13 cellular contexts compared by ENCODE assay signal in the genomic region with DNA sequence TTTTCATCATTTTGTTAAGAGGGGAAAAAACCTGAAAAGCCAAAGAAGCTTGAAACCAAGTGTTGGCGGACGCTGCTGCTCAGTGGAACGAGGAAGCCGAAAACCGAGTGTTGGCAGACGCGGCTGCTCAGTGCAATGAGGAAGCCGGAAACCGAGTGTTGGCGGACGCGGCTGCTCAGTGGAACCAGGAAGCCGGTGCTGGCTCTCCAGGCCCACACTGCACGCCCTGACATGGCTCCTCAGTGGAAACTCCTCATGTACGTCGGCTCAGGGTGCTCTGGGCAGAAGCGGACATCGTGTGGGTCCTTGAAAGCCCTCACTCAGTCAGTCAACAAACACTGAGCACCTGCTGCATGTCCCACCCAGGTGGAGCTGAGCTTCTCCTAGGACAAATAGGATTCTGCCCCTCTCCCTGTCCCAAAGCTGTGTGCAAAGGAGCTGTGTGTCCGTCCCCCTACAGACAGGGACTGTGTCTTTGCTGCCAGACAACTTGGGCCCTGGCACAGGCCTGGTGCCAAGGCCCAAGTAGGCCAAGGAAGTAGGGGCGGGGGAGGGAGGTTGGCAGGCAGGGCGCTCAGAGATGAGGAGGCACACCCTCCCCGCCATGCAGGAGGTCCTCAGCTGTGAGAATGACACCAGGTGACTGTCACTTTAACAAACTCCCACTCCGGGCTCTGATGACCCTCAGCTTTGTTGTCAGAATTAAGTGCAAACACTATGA. TPM values are rescaled to one million over a fixed set of nuclear protein-coding genes. Genes with fewer than 3 reads are reported as not detected.
DNase-seq lines count a peak whose midpoint lies in the region; ATAC-seq and TF ChIP-seq lines count a peak whose summit lies in the region.
"Had no signal": no experiment of that assay in that cellular context is flagged by ENCODE, and none has a peak within 500 bp of the region (broad histone marks: within the 10 kb centered on the region; RNA-seq: fewer than 3 reads in every experiment).

No MANE protein-coding gene starts in this region.

- no peak overlapping the region for H3K4ac ChIP-seq in neuronal stem cell (ENCODE audit: low read length)

- no peak for TF ChIP-seq CTCF in lower leg skin (IDR thresholded peaks at IDR 0.05)
- TF ChIP-seq CTCF in omental fat pad (IDR thresholded peaks at IDR 0.05) = no peak

- peak overlapping the region; percentile 22 for H3K27ac ChIP-seq in HUES48 (ENCODE audit: low read depth, low read length)
- H3K27ac ChIP-seq in neuronal stem cell (replicated peaks; ENCODE audit: low read length) = no peak overlapping the region
- H3K27ac ChIP-seq: foreskin keratinocyte, Peyer's patch had no signal

- no peak overlapping the region for H2BK120ac ChIP-seq in neuronal stem cell (ENCODE audit: low read depth, low read length)

- H2BK12ac ChIP-seq in neuronal stem cell (ENCODE audit: low read length) = no peak overlapping the region

- H3K4me1 ChIP-seq in HUES48 (ENCODE audit: control insufficient read depth, insufficient read depth, low read length) (peaks cover 10% of the 10 kb centered on the region), neuronal stem cell (ENCODE audit: control insufficient read depth in 2 of 2, insufficient read depth in 1 of 2, low read depth in 1 of 2, low read length in 2 of 2) (no peaks in the 10 kb centered on the region)
- H3K4me1 ChIP-seq: foreskin keratinocyte, Peyer's patch had no signal

- H3K4me3 ChIP-seq in HUES48 (ENCODE audit: low read depth, low read length) (no peak overlapping the region), neuronal stem cell (ENCODE audit: low read length in 2 of 2) (no peak overlapping the region), lower leg skin (ENCODE audit: low read depth, poor library complexity, severe bottlenecking) (no peak overlapping the region)
- H3K4me3 ChIP-seq: Peyer's patch had no signal

- H2AK5ac ChIP-seq in neuronal stem cell (ENCODE audit: low read depth, low read length) = no peak overlapping the region

- H3K79me1 ChIP-seq in neuronal stem cell (ENCODE audit: low read depth, low read length) = peaks cover 32% of the 10 kb centered on the region

- H3K14ac ChIP-seq in neuronal stem cell (ENCODE audit: low read length) = peak overlapping the region; percentile 51

- H2BK5ac ChIP-seq in neuronal stem cell (ENCODE audit: low read length) = no peak overlapping the region

- H2BK15ac ChIP-seq in neuronal stem cell (ENCODE audit: low read length) = no peak overlapping the region

- no peak for ATAC-seq in omental fat pad (ENCODE audit: low FRiP score)
- ATAC-seq: foreskin keratinocyte, left lobe of liver had no signal

- no CpG with 5 or more reads among the region's 23 CpGs for WGBS in neuronal stem cell (ENCODE audit: extremely low coverage in 2 of 2, insufficient read length in 2 of 2, insufficient replicate concordance in 1 of 2), 2 donors
- WGBS in lower leg skin, 2 donors = 67 to 74% methylated on average over 18 to 23 of the region's 23 CpGs

- H4K8ac ChIP-seq in neuronal stem cell (ENCODE audit: low read depth, low read length) = no peak overlapping the region

- no peak overlapping the region for H2AFZ ChIP-seq in neuronal stem cell (ENCODE audit: low read length)

- no peaks in the 10 kb centered on the region for H3K9me3 ChIP-seq in HUES48 (ENCODE audit: control insufficient read depth, insufficient read depth, low read length)
- no peaks in the 10 kb centered on the region for H3K9me3 ChIP-seq in neuronal stem cell (replicated peaks in 1 of 2; ENCODE audit: control insufficient read depth in 2 of 2, insufficient read depth in 1 of 2, low read depth in 1 of 2, low read length in 2 of 2)
- H3K9me3 ChIP-seq: Peyer's patch had no signal

- intact Hi-C loops in lower leg skin (cut with DNase I; ENCODE audit: low total_unique reads) = no loop called here

- H3K27me3 ChIP-seq in HUES48 (ENCODE audit: control insufficient read depth, insufficient read depth, low read length) = no peaks in the 10 kb centered on the region
- no peaks in the 10 kb centered on the region for H3K27me3 ChIP-seq in neuronal stem cell (ENCODE audit: control insufficient read depth in 3 of 3, insufficient read depth in 3 of 3, low read depth in 1 of 3, low read length in 3 of 3)
- H3K27me3 ChIP-seq: Peyer's patch had no signal

- H3K36me3 ChIP-seq in HUES48 (ENCODE audit: control insufficient read depth, insufficient read depth, low read length) = peaks cover 16% of the 10 kb centered on the region
- peaks cover 13 to 68% of the 10 kb centered on the region in 2 donors for H3K36me3 ChIP-seq in neuronal stem cell (replicated peaks in 1 of 2; ENCODE audit: control insufficient read depth in 2 of 2, insufficient read depth in 2 of 2, low read length in 2 of 2)
- H3K36me3 ChIP-seq: Peyer's patch had no signal

- H3K4me2 ChIP-seq in neuronal stem cell (ENCODE audit: insufficient read depth, low read length, poor library complexity, severe bottlenecking) = no peak overlapping the region

- DNase-seq in COR-L47 (lab: John Stamatoyannopoulos, UW) = peak; percentile 50
- DNase-seq in activated naive CD4-positive, alpha-beta T cell treated with anti-CD3 and anti-CD28 coated beads, Interleukin-2, amount 50 U/mL, for 16 hours = peak; percentile 24
- no peak for DNase-seq in neuronal stem cell (ENCODE audit: low spot score)
- DNase-seq in SK-N-DZ (ENCODE audit: low spot score) = no peak
- DNase-seq in lower leg skin (ENCODE audit: low spot score in 2 of 2) = no peak
- DNase-seq in omental fat pad (ENCODE audit: low spot score) = no peak
- DNase-seq: Calu3, Karpas-422, NCI-H2171 treated with DMSO at 0.1 percent for 48 hours had no signal

- H3K9ac ChIP-seq in HUES48 (ENCODE audit: low read depth, low read length) (no peak overlapping the region), neuronal stem cell (ENCODE audit: low read depth, low read length, poor library complexity) (no peak overlapping the region)

- TF ChIP-seq POLR2A in lower leg skin (IDR thresholded peaks at IDR 0.05) = no peak

- H3K18ac ChIP-seq in neuronal stem cell (ENCODE audit: low read length) = peak overlapping the region; percentile 21

- peak overlapping the region; percentile 32 for H3K23ac ChIP-seq in neuronal stem cell (ENCODE audit: low read depth, low read length, poor library complexity)

- H4K91ac ChIP-seq in neuronal stem cell (ENCODE audit: low read depth, low read length, poor library complexity) = no peak overlapping the region

RNA-seq across cellular contexts. Expression of a gene that starts 37.3 kb away (rescaled TPM):
- polyA plus RNA-seq in neuronal stem cell (2013, experiment 1 of 2) = 17.7 TPM
- polyA plus RNA-seq in neuronal stem cell (2013, experiment 2 of 2) = 21.4 TPM
- 26.9 and 27.5 TPM in 2 replicates for polyA plus RNA-seq in SK-N-DZ (2014; cell fraction: cytosol; rRNA removed)
- polyA plus RNA-seq in SK-N-DZ (2014; cell fraction: nucleus; rRNA removed) = 21.9 and 22.2 TPM in 2 replicates
- under 1 TPM in 2 of 4 donors, not detected in 2; 0.17 to 0.62 TPM for total RNA-seq in lower leg skin
- under 1 TPM in 1 of 4 donors, not detected in 3; 0.44 TPM for total RNA-seq in omental fat pad
- total RNA-seq: Calu3, left lobe of liver, Peyer's patch had no signal

Comparison
In these comparisons a context has a peak if more than half of its experiments do, and no peak if none do; other contexts are left out.
1. DNase-seq: peak in COR-L47 (single experiment) and activated naive CD4-positive, alpha-beta T cell treated with anti-CD3 and anti-CD28 coated beads, Interleukin-2, amount 50 U/mL, for 16 hours (single experiment); none in neuronal stem cell (single experiment), SK-N-DZ (single experiment), lower leg skin (0 of 2) and omental fat pad (single experiment).